In genomic region chr6:162123797-162124196, GRCh38 we compare ENCODE assay signal across 11 cellular contexts.
DNase-seq lines count a peak whose midpoint lies in the region; TF ChIP-seq lines count a peak whose summit lies in the region.
"Had no signal": no experiment of that assay in that cellular context is flagged by ENCODE, and none has a peak within 500 bp of the region (broad histone marks: within the 10 kb centered on the region; RNA-seq: fewer than 3 reads in every experiment).

No MANE protein-coding gene starts in this region.

- no peaks in the 10 kb centered on the region for H3K79me2 ChIP-seq in neural progenitor cell (ENCODE audit: low read depth)

- no peaks in the 10 kb centered on the region for H3K27me3 ChIP-seq in neural progenitor cell

- no peaks in the 10 kb centered on the region for H3K9me3 Mint-ChIP-seq in neural progenitor cell

- H3K4me3 ChIP-seq in epithelial cell of proximal tubule (ENCODE audit: low read depth, low read length) (no peak overlapping the region), neural progenitor cell (no peak overlapping the region)

- no peak overlapping the region for H3K27ac Mint-ChIP-seq in neural progenitor cell
- H3K27ac Mint-ChIP-seq: stimulated activated naive B cell treated with anti-CD40 and anti-IgM and Interleukin-4, amounts not matched to agents 10 μg/mL and 1 μg/mL and 100 μg/mL, for 72 hours had no signal

- H4K20me1 ChIP-seq in neural progenitor cell (ENCODE audit: low read depth) = no peaks in the 10 kb centered on the region

- no peak overlapping the region for H3K4me3 Mint-ChIP-seq in neural progenitor cell
- H3K4me3 Mint-ChIP-seq: stimulated activated naive B cell treated with anti-CD40 and anti-IgM and Interleukin-4, amounts not matched to agents 10 μg/mL and 1 μg/mL and 100 μg/mL, for 72 hours had no signal

- peak; percentile 60 for TF ChIP-seq CTCF in epithelial cell of proximal tubule (conservative IDR thresholded peaks at IDR 0.05; ENCODE audit: low read depth, low read length)
- peak; percentile 61 for TF ChIP-seq CTCF in neural progenitor cell (IDR thresholded peaks at IDR 0.05)

- peaks cover 12% of the 10 kb centered on the region for H3K4me1 Mint-ChIP-seq in neural progenitor cell

- H3K36me3 ChIP-seq in neural progenitor cell = no peaks in the 10 kb centered on the region

- H3K4me1 ChIP-seq in neural progenitor cell = peaks cover 9% of the 10 kb centered on the region

- no peak overlapping the region for H3K9ac ChIP-seq in neural progenitor cell

- peaks cover 3% of the 10 kb centered on the region for H3K27me3 Mint-ChIP-seq in neural progenitor cell (ENCODE audit: insufficient read depth, low read depth)
- H3K27me3 Mint-ChIP-seq: stimulated activated naive B cell treated with anti-CD40 and anti-IgM and Interleukin-4, amounts not matched to agents 10 μg/mL and 1 μg/mL and 100 μg/mL, for 72 hours had no signal

- no peaks in the 10 kb centered on the region for H3F3A ChIP-seq in neural progenitor cell (ENCODE audit: low read depth)

- no peaks in the 10 kb centered on the region for H3K36me3 Mint-ChIP-seq in neural progenitor cell
- H3K36me3 Mint-ChIP-seq: stimulated activated naive B cell treated with anti-CD40 and anti-IgM and Interleukin-4, amounts not matched to agents 10 μg/mL and 1 μg/mL and 100 μg/mL, for 72 hours had no signal

- DNase-seq in NCI-H1092 (lab: John Stamatoyannopoulos, UW) (peak; percentile 5), NCI-H1092 treated with DMSO at 0.1 percent for 48 hours (lab: John Stamatoyannopoulos, UW) (no peak), NCI-H146 treated with DMSO at 0.1 percent for 48 hours (lab: John Stamatoyannopoulos, UW; ENCODE audit: unreplicated experiment) (peak; percentile 23), epithelial cell of proximal tubule (ENCODE audit: low read depth) (no peak), neural progenitor cell (ENCODE audit: low spot score) (peak; percentile 56), NCI-H446 (lab: John Stamatoyannopoulos, UW) (no peak)
- no peak for DNase-seq in stimulated activated CD4-positive, alpha-beta T cell treated with anti-CD3 and anti-CD28 coated beads, Interleukin-2, amount 100 ng/mL, for 24 hours
- no peak for DNase-seq in stimulated activated naive CD4-positive, alpha-beta T cell treated with Interleukin-2 at 50 U/mL for 16 hours (lab: John Stamatoyannopoulos, UW)
- DNase-seq: NCI-H2029 treated with DMSO at 0.1 percent for 48 hours; stimulated activated naive B cell treated with anti-CD40 and anti-IgM and Interleukin-4, amounts not matched to agents 10 μg/mL and 1 μg/mL and 100 μg/mL, for 72 hours; T-helper 9 cell had no signal

- H3K4me2 ChIP-seq in neural progenitor cell = no peak overlapping the region

- peak overlapping the region; percentile 67 for H2AFZ ChIP-seq in neural progenitor cell (replicated peaks)

- no peak overlapping the region for H3K27ac ChIP-seq in neural progenitor cell

- no peaks in the 10 kb centered on the region for H3K9me3 ChIP-seq in neural progenitor cell (ENCODE audit: low read depth)

Comparison
In these comparisons a context has a peak if more than half of its experiments do, and no peak if none do; other contexts are left out.
1. DNase-seq: peak in NCI-H1092 (single experiment), NCI-H146 treated with DMSO at 0.1 percent for 48 hours (single experiment) and neural progenitor cell (single experiment); none in NCI-H1092 treated with DMSO at 0.1 percent for 48 hours (single experiment), epithelial cell of proximal tubule (single experiment), NCI-H446 (0 of 2), stimulated activated CD4-positive, alpha-beta T cell treated with anti-CD3 and anti-CD28 coated beads, Interleukin-2, amount 100 ng/mL, for 24 hours (0 of 2) and stimulated activated naive CD4-positive, alpha-beta T cell treated with Interleukin-2 at 50 U/mL for 16 hours (single experiment).